Comparison of ENCODE assay signal across 8 cellular contexts in the genomic region with DNA sequence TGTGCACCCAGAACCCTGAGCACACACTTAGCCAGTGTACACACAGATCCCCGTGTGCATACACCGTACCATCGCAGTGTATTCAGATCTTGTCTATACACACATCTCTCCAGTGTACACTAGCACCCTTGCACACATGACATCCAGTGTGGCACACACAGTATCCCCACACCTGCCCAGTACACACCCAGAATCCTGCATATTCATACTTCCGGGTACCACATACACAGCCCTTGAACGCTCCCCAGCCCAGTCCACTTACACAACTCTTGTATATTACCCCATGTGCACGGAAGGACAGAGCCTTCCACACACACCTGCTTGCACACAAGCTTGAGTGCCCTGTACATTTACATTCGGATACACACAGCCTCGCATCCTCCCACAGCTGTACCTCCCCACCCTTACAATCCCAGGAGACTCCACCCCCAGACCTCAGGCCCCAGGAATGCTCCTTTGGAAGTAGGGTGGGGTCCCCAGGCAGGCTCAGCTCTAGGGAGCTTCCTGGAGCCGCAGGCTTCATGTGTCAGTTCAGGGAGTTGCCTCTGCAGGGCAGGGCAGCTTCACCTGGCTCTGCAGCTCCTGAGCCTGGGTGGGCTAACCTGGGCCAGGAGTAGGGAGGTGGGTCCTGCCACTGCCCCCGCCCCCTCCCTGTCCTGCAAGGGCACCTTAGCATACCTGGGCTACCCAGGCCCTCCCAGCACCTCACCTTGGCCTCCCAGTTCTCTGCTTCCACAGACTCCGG. TPM values are rescaled to one million over a fixed set of nuclear protein-coding genes. Genes with fewer than 3 reads are reported as not detected.
DNase-seq lines count a peak whose midpoint lies in the region; ATAC-seq and TF ChIP-seq lines count a peak whose summit lies in the region.

No MANE protein-coding gene starts in this region.

- ATAC-seq in Right ventricle myocardium superior (ENCODE audit: poor library complexity) = no peak

- H3K27ac ChIP-seq in cardiac muscle cell = peak overlapping the region; percentile 88
- peak overlapping the region; percentile 85 for H3K27ac ChIP-seq in colonic mucosa
- peak overlapping the region; percentile 96 for H3K27ac ChIP-seq in vagina

- H3K4me1 ChIP-seq in cardiac muscle cell (ENCODE audit: low read depth) (peaks cover 43% of the 10 kb centered on the region), colonic mucosa (peaks cover 12% of the 10 kb centered on the region), mucosa of stomach (ENCODE audit: control insufficient read depth, insufficient read depth, low read length) (peaks cover 66% of the 10 kb centered on the region), vagina (peaks cover 90% of the 10 kb centered on the region)

- DNase-seq in cardiac muscle cell (ENCODE audit: low read depth in 1 of 2, low spot score in 1 of 2) (no peak), Right ventricle myocardium superior (no peak), colonic mucosa (peak; percentile 91), vagina (ENCODE audit: extremely low spot score in 2 of 2) (no peak), NCI-H146 treated with DMSO at 0.1 percent for 48 hours (lab: John Stamatoyannopoulos, UW; ENCODE audit: unreplicated experiment) (no peak), dermis blood vessel endothelial cell (no peak), hepatic stellate cell (ENCODE audit: low spot score) (no peak)

- no peaks in the 10 kb centered on the region for H3K27me3 ChIP-seq in cardiac muscle cell
- H3K27me3 ChIP-seq in colonic mucosa = no peaks in the 10 kb centered on the region
- H3K27me3 ChIP-seq in mucosa of stomach (ENCODE audit: control insufficient read depth, insufficient read depth, low read length) = no peaks in the 10 kb centered on the region
- H3K27me3 ChIP-seq in vagina = no peaks in the 10 kb centered on the region

- no peak for TF ChIP-seq POLR2A in vagina (IDR thresholded peaks at IDR 0.05)

- peaks cover 6% of the 10 kb centered on the region for H3K36me3 ChIP-seq in cardiac muscle cell
- no peaks in the 10 kb centered on the region for H3K36me3 ChIP-seq in colonic mucosa
- H3K36me3 ChIP-seq in mucosa of stomach (ENCODE audit: control insufficient read depth, insufficient read depth, low read length) = no peaks in the 10 kb centered on the region
- H3K36me3 ChIP-seq in vagina = peaks cover 0 to 4% of the 10 kb centered on the region in 2 donors

- H3K9ac ChIP-seq in colonic mucosa (ENCODE audit: low read depth in 2 of 2, low read length in 2 of 2) = peak overlapping the region; percentile 28 to 81
- peak overlapping the region; percentile 57 for H3K9ac ChIP-seq in mucosa of stomach (ENCODE audit: low read length)

- no peak overlapping the region for H3K4me3 ChIP-seq in cardiac muscle cell
- H3K4me3 ChIP-seq in colonic mucosa = no peak overlapping the region
- H3K4me3 ChIP-seq in mucosa of stomach (ENCODE audit: low read length) = no peak overlapping the region
- no peak overlapping the region for H3K4me3 ChIP-seq in vagina

- intact Hi-C loops in Right ventricle myocardium superior (cut with DNase I) = loop anchor here (5.0 kb wide), 1 partner anchor 45 kb away; the partner anchor contains the start of gene AHDC1
- intact Hi-C loops in colonic mucosa (cut with DNase I) = loop anchor here (2.0 kb wide), 1 partner anchor 47 kb away; the partner anchor contains the start of gene AHDC1
- intact Hi-C loops in vagina (cut with DNase I) = loop anchor here (2.0 kb wide), 1 partner anchor 47 kb away; the partner anchor contains the start of gene AHDC1

- no peak for TF ChIP-seq CTCF in cardiac muscle cell (IDR thresholded peaks at IDR 0.05; ENCODE audit: low read depth, low read length)
- no peak for TF ChIP-seq CTCF in colonic mucosa (IDR thresholded peaks at IDR 0.05)
- TF ChIP-seq CTCF in vagina (IDR thresholded peaks at IDR 0.05) = no peak

- no peaks in the 10 kb centered on the region for H3K9me3 ChIP-seq in cardiac muscle cell (ENCODE audit: low read depth)
- no peaks in the 10 kb centered on the region for H3K9me3 ChIP-seq in colonic mucosa
- no peaks in the 10 kb centered on the region for H3K9me3 ChIP-seq in mucosa of stomach (ENCODE audit: control insufficient read depth, low read length)
- H3K9me3 ChIP-seq in vagina = no peaks in the 10 kb centered on the region

RNA-seq across cellular contexts. Expression of gene AHDC1, which starts 46.2 kb away (rescaled TPM):
- 31.0 and 58.1 TPM in 2 replicates for total RNA-seq in cardiac muscle cell
- 16.3 and 21.1 TPM in 2 replicates for polyA plus RNA-seq in cardiac muscle cell
- total RNA-seq in Right ventricle myocardium superior = 47.4 TPM
- 10 to 100 TPM; 18.4 to 26.8 TPM for total RNA-seq in colonic mucosa
- total RNA-seq in vagina = 62.4 TPM
- total RNA-seq in dermis blood vessel endothelial cell = 7.1 and 16.0 TPM in 2 replicates
